Comparison of ENCODE assay signal across 8 cellular contexts in genomic region chr7:66740302-66740979, GRCh38. TPM values are rescaled to one million over a fixed set of nuclear protein-coding genes. Genes with fewer than 3 reads are reported as not detected.
DNase-seq lines count a peak whose midpoint lies in the region; ATAC-seq and TF ChIP-seq lines count a peak whose summit lies in the region.

TSS of gene RABGEF1 (plus strand) at chr7:66740733. CDS start at chr7:66771900, 31,167 bp downstream.

- peak within 1 kb of the TSS; percentile 90 for H3K4me2 ChIP-seq in PC-3 (ENCODE audit: low read length)

- H3K79me2 ChIP-seq in PC-3 (ENCODE audit: low read length) = peaks cover 63% of the 10 kb centered on the region

- H3K27me3 ChIP-seq in PC-3 (ENCODE audit: low read length) = no peaks in the 10 kb centered on the region

- H3K4me1 ChIP-seq in PC-3 (ENCODE audit: insufficient read depth, low read length) (peaks cover 18% of the 10 kb centered on the region), mucosa of descending colon (ENCODE audit: low read depth) (peaks cover 12% of the 10 kb centered on the region)

- CTCF ChIA-PET in PC-3 (lab: Charles Lee) = no interaction called here

- peak within 1 kb of the TSS; percentile 85 for H3K4me3 ChIP-seq in Jurkat, Clone E6-1 (ENCODE audit: low read length)
- H3K4me3 ChIP-seq in PC-3 (ENCODE audit: low read length) (peak within 1 kb of the TSS; percentile 100), mucosa of descending colon (peak within 1 kb of the TSS; percentile 99)

- no peaks in the 10 kb centered on the region for H4K20me1 ChIP-seq in PC-3 (ENCODE audit: low read length)

- intact Hi-C loops in PC-3 (cut with micrococcal nuclease) = loop anchor here (2.0 kb wide), 2 partner anchors 32 to 58 kb away; no protein-coding TSS in a partner anchor
- intact Hi-C loops in mucosa of descending colon (cut with DNase I, micrococcal nuclease) = no loop called here

- POLR2A ChIA-PET in PC-3 (lab: Charles Lee; ENCODE audit: unreplicated experiment) = interaction anchor here (0.6 kb wide), 3 partner anchors 32 to 80 kb away, joined by 3 to 5 read pairs (median 3); no protein-coding TSS in a partner anchor

- peak within 1 kb of the TSS; percentile 79 for H2AFZ ChIP-seq in PC-3 (ENCODE audit: low read length)

- no peaks in the 10 kb centered on the region for H3K9me2 ChIP-seq in PC-3 (replicated peaks; ENCODE audit: low read length)

- no TSS peak for BruUV-seq in PC-3 (replicated peaks; lab: Mats Ljungman, UMichigan)

- H3K9me3 ChIP-seq in PC-3 (ENCODE audit: low read length) (no peaks in the 10 kb centered on the region), mucosa of descending colon (peaks cover 8% of the 10 kb centered on the region)

- H3K36me3 ChIP-seq in PC-3 (ENCODE audit: low read depth, low read length) (0 out of 2 replicates have a peak, but pooled peaks cover 4% of the 10 kb centered on the region), mucosa of descending colon (ENCODE audit: low read depth) (no peaks in the 10 kb centered on the region)

- peak within 1 kb of the TSS; percentile 74 for H3K27ac ChIP-seq in PC-3 (ENCODE audit: low read length)
- H3K27ac ChIP-seq in epithelial cell of prostate = peak within 1 kb of the TSS; percentile 95

- ATAC-seq in GM21717 (IDR thresholded peaks at IDR 0.05; ENCODE audit: unreplicated experiment) = peak; percentile 85
- peak; percentile 78 for ATAC-seq in PC-3
- ATAC-seq in mucosa of descending colon = peak; percentile 96

- H3K9ac ChIP-seq in PC-3 (ENCODE audit: low read length) = peak within 1 kb of the TSS; percentile 92

- H3F3A ChIP-seq in PC-3 (ENCODE audit: low read length, unreplicated experiment) = no peaks in the 10 kb centered on the region

- TF ChIP-seq CTCF in PC-3 (conservative IDR thresholded peaks at IDR 0.05; ENCODE audit: low read depth, low read length) = no peak
- TF ChIP-seq CTCF in mucosa of descending colon (IDR thresholded peaks at IDR 0.05) = no peak

- peak; percentile 64 for DNase-seq in DMS153 treated with DMSO at 0.1 percent for 48 hours (lab: John Stamatoyannopoulos, UW; ENCODE audit: unreplicated experiment)
- peak; percentile 92 for DNase-seq in Jurkat, Clone E6-1 (ENCODE audit: low read depth, low spot score)
- peak; percentile 95 for DNase-seq in PC-3
- DNase-seq in activated T-cell treated with anti-CD3 and anti-CD28 coated beads for 48 hours (ENCODE audit: low read depth) = peak; percentile 98
- peak; percentile 74 for DNase-seq in epithelial cell of prostate (ENCODE audit: low read depth, low spot score)
- DNase-seq in mucosa of descending colon = peak; percentile 99
- peak; percentile 95 to 96 for DNase-seq in stimulated activated CD8-positive, alpha-beta memory T cell treated with anti-CD3 and anti-CD28 coated beads, Interleukin-4, amount 100 ng/mL, for 1 hour (ENCODE audit: low read depth in 2 of 2, low spot score in 1 of 2)

RNA-seq across cellular contexts. Expression of gene RABGEF1, which starts in this region (rescaled TPM):
- polyA plus RNA-seq in Jurkat, Clone E6-1 (2012; ENCODE audit: insufficient read depth, insufficient read length) = 22.6 TPM
- 19.8 and 20.8 TPM in 2 replicates for total RNA-seq in PC-3 (2014; rRNA removed)
- total RNA-seq in mucosa of descending colon = 10 to 100 TPM; 25.0 to 31.7 (median 26.9) TPM

Comparison
In these comparisons a context has a peak if more than half of its experiments do, and no peak if none do; other contexts are left out.
1. Peak in every context shown above with its lines: DNase-seq, ATAC-seq, H3K4me3 ChIP-seq and H3K27ac ChIP-seq.